ENCODE assay signal across 15 cellular contexts in the genomic region with DNA sequence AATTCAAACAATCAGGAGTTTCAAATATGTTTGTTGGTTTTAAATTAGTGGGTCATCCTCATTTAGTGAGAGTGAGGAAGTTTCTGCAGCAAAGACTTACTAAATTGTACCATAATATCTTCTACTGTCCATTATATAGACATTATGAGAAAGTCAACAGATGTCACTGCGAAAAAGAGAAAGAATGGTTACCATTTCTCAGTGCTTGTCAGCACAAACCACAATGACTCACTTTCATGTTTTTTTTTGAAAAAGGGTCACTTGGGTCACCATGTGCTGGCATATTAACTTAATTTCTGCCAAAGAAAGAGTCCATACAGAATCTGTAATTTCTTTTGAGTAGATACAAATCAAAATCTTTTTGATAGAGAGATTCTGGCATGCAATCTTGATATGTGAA.
A peak's percentile ranks its signal among the peaks of the same experiment; 100 is the strongest.
DNase-seq lines count a peak whose midpoint lies in the region; ATAC-seq and TF ChIP-seq lines count a peak whose summit lies in the region.
"Had no signal": no experiment of that assay in that cellular context is flagged by ENCODE, and none has a peak within 500 bp of the region (broad histone marks: within the 10 kb centered on the region; RNA-seq: fewer than 3 reads in every experiment).

No MANE protein-coding gene starts in this region.

- no peaks in the 10 kb centered on the region for H3K27me3 Mint-ChIP-seq in Calu3 (ENCODE audit: unreplicated experiment)
- H3K27me3 Mint-ChIP-seq: activated B cell treated with CpG ODN at 0.5 μM for 24 hours had no signal

- TF ChIP-seq CTCF in Calu3 (IDR thresholded peaks at IDR 0.05; ENCODE audit: unreplicated experiment) (no peak), mammary epithelial cell (conservative IDR thresholded peaks at IDR 0.05 in 1 of 2, IDR thresholded peaks at IDR 0.05 in 1 of 2; ENCODE audit: extremely low read depth in 1 of 2, insufficient read depth in 1 of 2, low read depth in 1 of 2, low read length in 2 of 2) (no peak), foreskin keratinocyte (conservative IDR thresholded peaks at IDR 0.05) (no peak), thyroid gland (IDR thresholded peaks at IDR 0.05) (no peak)

- intact Hi-C loops in Calu3 (cut with micrococcal nuclease; ENCODE audit: unreplicated experiment) (no loop called here), mammary epithelial cell (cut with micrococcal nuclease) (no loop called here), thyroid gland (cut with DNase I) (no loop called here)

- H3K4me3 Mint-ChIP-seq in Calu3 (ENCODE audit: low read depth, unreplicated experiment) = no peak overlapping the region
- no peak overlapping the region for H3K4me3 Mint-ChIP-seq in stimulated activated effector memory CD8-positive, alpha-beta T cell treated with anti-CD3 and anti-CD28 coated beads, Interleukin-12 subunit alpha, Interleukin-12 subunit beta, amount 100 ng/mL, for 72 hours
- H3K4me3 Mint-ChIP-seq: activated B cell treated with CpG ODN at 0.5 μM for 24 hours, neural progenitor cell had no signal

- dilution Hi-C loops in mammary epithelial cell (cut with HindIII; ENCODE audit: low sequenced_read_pairs) = no loop called here

- no peak overlapping the region for H3K4me2 ChIP-seq in mammary epithelial cell (ENCODE audit: insufficient read depth, low read depth, low read length)
- H3K4me2 ChIP-seq: neural progenitor cell had no signal

- peak; percentile 63 for ATAC-seq in GM21390 (IDR thresholded peaks at IDR 0.05; ENCODE audit: unreplicated experiment)
- ATAC-seq in HG03521 (IDR thresholded peaks at IDR 0.05; ENCODE audit: unreplicated experiment) = peak; percentile 51
- no peak for ATAC-seq in stimulated activated effector memory CD8-positive, alpha-beta T cell treated with anti-CD3 and anti-CD28 coated beads, Interleukin-12 subunit alpha, Interleukin-12 subunit beta, amount 100 ng/mL, for 72 hours
- ATAC-seq in foreskin keratinocyte = no peak
- ATAC-seq: left lobe of liver had no signal

- H3K36me3 ChIP-seq in mammary epithelial cell (ENCODE audit: insufficient read depth, low read length) = no peaks in the 10 kb centered on the region
- no peaks in the 10 kb centered on the region for H3K36me3 ChIP-seq in thyroid gland
- H3K36me3 ChIP-seq: neural progenitor cell had no signal

- H3K4me3 ChIP-seq in mammary epithelial cell (replicated peaks in 1 of 3; ENCODE audit: insufficient read depth in 1 of 3, low read depth in 2 of 3, low read length in 3 of 3) (no peak overlapping the region), thyroid gland (replicated peaks in 1 of 3) (no peak overlapping the region)
- H3K4me3 ChIP-seq: neural progenitor cell had no signal

- no peaks in the 10 kb centered on the region for H3K9me3 ChIP-seq in mammary epithelial cell (replicated peaks; ENCODE audit: insufficient read depth, low read length)
- H3K9me3 ChIP-seq in thyroid gland = no peaks in the 10 kb centered on the region

- H3K27ac Mint-ChIP-seq in Calu3 (ENCODE audit: unreplicated experiment) = no peak overlapping the region
- no peak overlapping the region for H3K27ac Mint-ChIP-seq in stimulated activated effector memory CD8-positive, alpha-beta T cell treated with anti-CD3 and anti-CD28 coated beads, Interleukin-12 subunit alpha, Interleukin-12 subunit beta, amount 100 ng/mL, for 72 hours
- H3K27ac Mint-ChIP-seq: activated B cell treated with CpG ODN at 0.5 μM for 24 hours, neural progenitor cell had no signal

- BruUV-seq in Calu3 (replicated peaks; lab: Mats Ljungman, UMichigan) (no TSS peak), mammary epithelial cell (replicated peaks; lab: Mats Ljungman, UMichigan) (no TSS peak)

- H3K36me3 Mint-ChIP-seq in Calu3 (ENCODE audit: insufficient read depth, unreplicated experiment) = no peaks in the 10 kb centered on the region
- no peaks in the 10 kb centered on the region for H3K36me3 Mint-ChIP-seq in stimulated activated effector memory CD8-positive, alpha-beta T cell treated with anti-CD3 and anti-CD28 coated beads, Interleukin-12 subunit alpha, Interleukin-12 subunit beta, amount 100 ng/mL, for 72 hours
- H3K36me3 Mint-ChIP-seq: neural progenitor cell had no signal

- H2AFZ ChIP-seq in mammary epithelial cell (ENCODE audit: low read depth, low read length) = no peak overlapping the region
- H2AFZ ChIP-seq: neural progenitor cell had no signal

- no peaks in the 10 kb centered on the region for H4K20me1 ChIP-seq in mammary epithelial cell (ENCODE audit: insufficient read depth, low read length)

- H3K27ac ChIP-seq in mammary epithelial cell (ENCODE audit: insufficient read depth, low read depth, low read length) = no peak overlapping the region
- no peak overlapping the region for H3K27ac ChIP-seq in foreskin keratinocyte
- no peak overlapping the region for H3K27ac ChIP-seq in thyroid gland
- H3K27ac ChIP-seq: neural progenitor cell had no signal

- in situ Hi-C loops in mammary epithelial cell (cut with MboI; ENCODE audit: low sequenced_read_pairs in 2 of 2) = no loop called here

- H3K4me1 ChIP-seq in mammary epithelial cell (ENCODE audit: insufficient read depth, low read length) = no peaks in the 10 kb centered on the region
- no peaks in the 10 kb centered on the region for H3K4me1 ChIP-seq in foreskin keratinocyte
- no peaks in the 10 kb centered on the region for H3K4me1 ChIP-seq in thyroid gland
- H3K4me1 ChIP-seq: neural progenitor cell had no signal

- WGBS in mammary epithelial cell (ENCODE audit: low coverage, missing lambda C conversion rate) = 57% methylated on average over 1 of the region's 1 CpG
- WGBS in thyroid gland, 2 donors = 82 to 88% methylated on average over 1 of the region's 1 CpG

- no peaks in the 10 kb centered on the region for H3K9me3 Mint-ChIP-seq in Calu3 (ENCODE audit: low read depth, unreplicated experiment)
- peaks cover 3% of the 10 kb centered on the region for H3K9me3 Mint-ChIP-seq in stimulated activated effector memory CD8-positive, alpha-beta T cell treated with anti-CD3 and anti-CD28 coated beads, Interleukin-12 subunit alpha, Interleukin-12 subunit beta, amount 100 ng/mL, for 72 hours
- H3K9me3 Mint-ChIP-seq: activated B cell treated with CpG ODN at 0.5 μM for 24 hours had no signal

- no peak for TF ChIP-seq POLR2A in thyroid gland (IDR thresholded peaks at IDR 0.05)

- DNase-seq in Calu3 (peak; percentile 1), mammary epithelial cell (peak; percentile 5), foreskin keratinocyte (no peak), thyroid gland (no peak)
- DNase-seq in activated effector memory CD4-positive, alpha-beta T cell treated with Interleukin-2 at 50 U/mL for 16 hours = no peak
- no peak for DNase-seq in stimulated activated effector memory CD8-positive, alpha-beta T cell treated with anti-CD3 and anti-CD28 coated beads, Interleukin-12 subunit alpha, Interleukin-12 subunit beta, amount 100 ng/mL, for 72 hours (ENCODE audit: low spot score in 2 of 2)
- DNase-seq: ACHN; activated B cell treated with CpG ODN at 0.5 μM for 24 hours; activated T-cell treated with anti-CD3 and anti-CD28 coated beads, Interleukin-2, amount 50 U/mL, for 48 hours; SIG-M5; stimulated activated naive CD4-positive, alpha-beta T cell treated with Interleukin-2 at 50 U/mL for 16 hours had no signal

- H3K27me3 ChIP-seq in mammary epithelial cell (ENCODE audit: insufficient read depth, low read length) (no peaks in the 10 kb centered on the region), foreskin keratinocyte (no peaks in the 10 kb centered on the region), thyroid gland (no peaks in the 10 kb centered on the region)
- H3K27me3 ChIP-seq: neural progenitor cell had no signal

- H3K4me1 Mint-ChIP-seq in Calu3 (ENCODE audit: low read depth, unreplicated experiment) = peaks cover 9% of the 10 kb centered on the region
- H3K4me1 Mint-ChIP-seq in stimulated activated effector memory CD8-positive, alpha-beta T cell treated with anti-CD3 and anti-CD28 coated beads, Interleukin-12 subunit alpha, Interleukin-12 subunit beta, amount 100 ng/mL, for 72 hours = no peaks in the 10 kb centered on the region
- H3K4me1 Mint-ChIP-seq: activated B cell treated with CpG ODN at 0.5 μM for 24 hours, neural progenitor cell had no signal

- H3K9ac ChIP-seq in mammary epithelial cell (ENCODE audit: insufficient read depth, low read length) = no peak overlapping the region
- H3K9ac ChIP-seq: neural progenitor cell had no signal

- no peaks in the 10 kb centered on the region for H3K79me2 ChIP-seq in mammary epithelial cell (ENCODE audit: insufficient read depth, low read length)

- CTCF ChIA-PET in Calu3 (lab: Charles Lee) (no interaction called here), mammary epithelial cell (lab: Charles Lee; ENCODE audit: low non-redundant PET) (no interaction called here)

Comparison
In these comparisons a context has a peak if more than half of its experiments do, and no peak if none do; other contexts are left out.
1. DNase-seq: peak in Calu3 (single experiment) and mammary epithelial cell (single experiment); none in activated effector memory CD4-positive, alpha-beta T cell treated with Interleukin-2 at 50 U/mL for 16 hours (single experiment), stimulated activated effector memory CD8-positive, alpha-beta T cell treated with anti-CD3 and anti-CD28 coated beads, Interleukin-12 subunit alpha, Interleukin-12 subunit beta, amount 100 ng/mL, for 72 hours (0 of 2), foreskin keratinocyte (0 of 2) and thyroid gland (0 of 2).
2. ATAC-seq: peak in GM21390 (single experiment) and HG03521 (single experiment); none in stimulated activated effector memory CD8-positive, alpha-beta T cell treated with anti-CD3 and anti-CD28 coated beads, Interleukin-12 subunit alpha, Interleukin-12 subunit beta, amount 100 ng/mL, for 72 hours (single experiment) and foreskin keratinocyte (single experiment).